Comparison of ENCODE assay signal across 32 cellular contexts in the genomic region with DNA sequence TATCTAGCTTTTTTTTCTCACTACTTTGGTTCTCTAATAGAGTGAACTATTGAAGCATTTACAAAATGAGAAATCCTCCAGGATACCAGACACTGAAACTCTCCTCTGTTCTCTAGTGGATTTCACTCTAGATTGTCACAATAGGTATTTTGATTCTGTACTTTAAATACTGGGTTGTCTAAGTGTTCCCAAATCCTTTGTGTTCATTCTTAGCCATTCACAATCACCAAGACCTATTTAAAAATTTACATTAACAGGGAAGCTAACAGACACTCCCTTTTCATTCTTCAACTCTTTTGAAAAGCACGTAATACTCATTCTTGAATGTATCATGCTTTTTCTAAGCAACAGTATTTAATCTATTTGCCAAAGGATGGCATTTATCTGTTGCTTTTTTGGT.
"Had no signal": no experiment of that assay in that cellular context is flagged by ENCODE, and none has a peak within 500 bp of the region (broad histone marks: within the 10 kb centered on the region; RNA-seq: fewer than 3 reads in every experiment).

No MANE protein-coding gene starts in this region.

- H3K36me3 ChIP-seq: neural progenitor cell, ovary, prostate gland, spleen, suprapubic skin, tibial artery, transverse colon, upper lobe of right lung, uterus had no signal

- H3K4me3 Mint-ChIP-seq: naive thymus-derived CD8-positive, alpha-beta T cell; natural killer cell treated with Interleukin-12 subunit alpha and Interleukin-12 subunit beta and Interleukin-15 and Interleukin-18, amount 100 ng/mL, for 72 hours; nephron progenitor cell; neural progenitor cell; stimulated activated memory B cell treated with anti-CD40 and anti-IgM and Interleukin-4, amounts not matched to agents 10 μg/mL and 1 μg/mL and 100 μg/mL, for 72 hours; stimulated activated naive CD8-positive, alpha-beta T cell treated with anti-CD3 and anti-CD28 coated beads, Interleukin-15, amount 100 ng/mL, for 72 hours; type B pancreatic cell had no signal

- H3K4me1 ChIP-seq: parathyroid adenoma, prostate gland, testis had no signal

- H2AFZ ChIP-seq: neural progenitor cell, parathyroid adenoma had no signal

- H3K9me3 ChIP-seq: ovary, prostate gland, spleen, suprapubic skin, testis, tibial artery, transverse colon, upper lobe of right lung, uterus had no signal

- H3K27me3 ChIP-seq: neural progenitor cell, ovary, suprapubic skin, testis, tibial artery, upper lobe of right lung, uterus had no signal

- H3K4me3 ChIP-seq: neural progenitor cell, ovary, prostate gland, skin epidermis, smooth muscle cell, spleen, suprapubic skin, testis, tibial artery, transverse colon, upper lobe of right lung, uterus had no signal

- H3K36me3 Mint-ChIP-seq: naive B cell; stimulated activated memory B cell treated with anti-CD40 and anti-IgM and Interleukin-4, amounts not matched to agents 10 μg/mL and 1 μg/mL and 100 μg/mL, for 72 hours had no signal

- H3K27ac Mint-ChIP-seq: naive thymus-derived CD8-positive, alpha-beta T cell; natural killer cell treated with Interleukin-12 subunit alpha and Interleukin-12 subunit beta and Interleukin-15 and Interleukin-18, amount 100 ng/mL, for 72 hours; nephron progenitor cell; neural progenitor cell; stimulated activated memory B cell treated with anti-CD40 and anti-IgM and Interleukin-4, amounts not matched to agents 10 μg/mL and 1 μg/mL and 100 μg/mL, for 72 hours; type B pancreatic cell had no signal

- H3K27ac ChIP-seq: neural progenitor cell, ovary, parathyroid adenoma, prostate gland, skin epidermis, spleen, suprapubic skin, testis, tibial artery, transverse colon, upper lobe of right lung, uterus had no signal

- H3K9me3 Mint-ChIP-seq: naive B cell; naive thymus-derived CD8-positive, alpha-beta T cell; natural killer cell treated with Interleukin-12 subunit alpha and Interleukin-12 subunit beta and Interleukin-15 and Interleukin-18, amount 100 ng/mL, for 72 hours; stimulated activated memory B cell treated with anti-CD40 and anti-IgM and Interleukin-4, amounts not matched to agents 10 μg/mL and 1 μg/mL and 100 μg/mL, for 72 hours; stimulated activated naive CD8-positive, alpha-beta T cell treated with anti-CD3 and anti-CD28 coated beads, Interleukin-15, amount 100 ng/mL, for 72 hours; type B pancreatic cell had no signal

- H3K4me2 ChIP-seq: neural progenitor cell, smooth muscle cell had no signal

- ATAC-seq: naive thymus-derived CD8-positive, alpha-beta T cell; natural killer cell treated with Interleukin-12 subunit alpha and Interleukin-12 subunit beta and Interleukin-15 and Interleukin-18, amount 100 ng/mL, for 72 hours; right cardiac atrium; sciatic nerve; stimulated activated memory B cell treated with anti-CD40 and anti-IgM and Interleukin-4, amounts not matched to agents 10 μg/mL and 1 μg/mL and 100 μg/mL, for 72 hours; stimulated activated naive CD8-positive, alpha-beta T cell treated with anti-CD3 and anti-CD28 coated beads, Interleukin-15, amount 100 ng/mL, for 72 hours; stimulated activated naive CD8-positive, alpha-beta T cell treated with anti-CD3 and anti-CD28 coated beads, Interleukin-15, Interleukin-2, amounts not matched to agents 100 U/mL and 50 U/mL, for 24 hours; upper lobe of right lung had no signal

- DNase-seq: naive B cell; naive thymus-derived CD8-positive, alpha-beta T cell; nephron progenitor cell; occipital lobe; ovary; posterior cingulate gyrus; right cardiac atrium; spleen; stimulated activated CD4-positive, alpha-beta T cell treated with anti-CD3 and anti-CD28 coated beads, Interleukin-12 subunit alpha, Interleukin-12 subunit beta, amount 100 ng/mL, for 4 hours; stimulated activated CD4-positive, alpha-beta T cell treated with anti-CD3 and anti-CD28 coated beads, Interleukin-1b, Interleukin-23, amount 100 ng/mL, for 48 hours; stimulated activated CD4-positive, alpha-beta T cell treated with anti-CD3 and anti-CD28 coated beads, Interleukin-4, amount 100 ng/mL, for 1 hour; stimulated activated CD4-positive, alpha-beta T cell treated with anti-CD3 and anti-CD28 coated beads, Interleukin-4, amount 100 ng/mL, for 4 hours; stimulated activated CD8-positive, alpha-beta memory T cell treated with anti-CD3 and anti-CD28 coated beads, Interleukin-4, amount 100 ng/mL, for 48 hours; stimulated activated naive CD4-positive, alpha-beta T cell; stimulated activated naive CD8-positive, alpha-beta T cell treated with anti-CD3 and anti-CD28 coated beads, Interleukin-15, amount 100 ng/mL, for 72 hours; stimulated activated naive CD8-positive, alpha-beta T cell treated with anti-CD3 and anti-CD28 coated beads, Interleukin-15, Interleukin-2, amounts not matched to agents 100 U/mL and 50 U/mL, for 24 hours; substantia nigra; testis; tibial artery; transverse colon; upper lobe of right lung; uterus had no signal
